In the genomic region with DNA sequence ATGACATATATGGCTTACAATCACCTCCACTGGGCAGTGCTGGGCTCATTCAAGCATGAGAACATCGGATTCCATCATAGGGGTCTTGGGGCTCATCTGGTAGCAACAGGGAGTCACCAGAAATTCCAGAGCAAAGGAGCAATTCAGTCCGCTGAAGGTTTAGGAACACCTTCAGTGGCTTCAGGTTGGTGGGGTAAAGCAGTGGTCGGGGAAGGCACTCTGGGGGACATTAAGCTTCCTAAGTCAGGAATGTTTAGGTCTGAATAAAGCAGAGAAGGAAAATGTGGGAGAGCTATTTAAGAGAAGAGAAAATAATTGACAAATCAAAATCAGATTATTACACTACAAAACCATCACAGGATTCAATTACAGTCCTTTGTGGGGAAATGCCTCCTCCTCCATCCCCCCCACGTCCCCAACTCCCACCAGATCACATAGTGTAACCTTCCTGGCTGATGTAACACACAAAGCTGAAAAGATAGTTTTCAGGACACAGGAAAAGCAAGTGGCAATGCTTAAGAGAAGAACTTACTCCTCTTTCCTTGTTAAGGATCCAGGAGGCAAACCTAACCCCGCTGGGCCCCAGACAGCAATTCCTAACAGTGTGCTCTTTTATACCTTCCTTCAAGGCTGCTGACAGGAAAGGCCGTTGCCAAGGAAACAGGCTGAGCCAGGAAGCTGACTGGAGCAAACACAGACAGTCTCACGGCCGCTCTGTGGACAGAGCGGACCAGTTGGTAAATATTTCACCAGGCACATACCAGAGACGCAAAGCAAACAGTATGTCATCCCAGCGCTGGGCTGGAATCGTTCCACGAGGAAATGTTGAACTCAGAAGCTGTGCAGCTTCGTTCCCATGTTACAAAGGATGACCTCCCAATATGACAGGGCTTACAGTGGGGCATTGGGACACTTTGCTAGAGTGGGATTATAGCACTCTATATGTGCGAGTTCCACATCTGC, we compare ENCODE assay signal across 8 cellular contexts. TPM values are rescaled to one million over a fixed set of nuclear protein-coding genes. Genes with fewer than 3 reads are reported as not detected.
DNase-seq lines count a peak whose midpoint lies in the region; ATAC-seq, FAIRE-seq and TF ChIP-seq lines count a peak whose summit lies in the region.

No MANE protein-coding gene starts in this region.

- H3K9me3 ChIP-seq in iPS-18a (ENCODE audit: control insufficient read depth, low read depth, low read length) (no peaks in the 10 kb centered on the region), skeletal muscle tissue (ENCODE audit: control insufficient read depth in 3 of 3, low read length in 3 of 3) (no peaks in the 10 kb centered on the region)

- peak overlapping the region; percentile 60 for H3K27ac ChIP-seq in iPS-18a (ENCODE audit: low read length)
- peak overlapping the region; percentile 77 for H3K27ac ChIP-seq in skeletal muscle tissue (ENCODE audit: low read depth, low read length)

- no peak for FAIRE-seq in GM12891 (lab: Jason Lieb, UNC)

- ATAC-seq in GM21360 (IDR thresholded peaks at IDR 0.05; ENCODE audit: unreplicated experiment) = peak; percentile 72

- no peaks in the 10 kb centered on the region for H3K27me3 ChIP-seq in iPS-18a (ENCODE audit: control insufficient read depth, insufficient read depth, low read length)
- H3K27me3 ChIP-seq in skeletal muscle tissue (ENCODE audit: control insufficient read depth in 3 of 3, insufficient read depth in 3 of 3, low read length in 3 of 3) = no peaks in the 10 kb centered on the region

- peak overlapping the region; percentile 41 for H3K9ac ChIP-seq in iPS-18a (ENCODE audit: low read length)
- H3K9ac ChIP-seq in skeletal muscle tissue (ENCODE audit: low read depth in 1 of 3, low read length in 3 of 3) = peak overlapping the region in 2 of 3 donors; percentile 50 to 62

- peaks cover 9% of the 10 kb centered on the region for H3K4me1 ChIP-seq in iPS-18a (ENCODE audit: control insufficient read depth, low read depth, low read length)
- peaks cover 8 to 22% (median 21%) of the 10 kb centered on the region in 3 donors for H3K4me1 ChIP-seq in skeletal muscle tissue (ENCODE audit: control insufficient read depth in 3 of 3, insufficient read depth in 3 of 3, low read length in 3 of 3)

- no peaks in the 10 kb centered on the region for H3K36me3 ChIP-seq in iPS-18a (ENCODE audit: control insufficient read depth, low read depth, low read length)
- H3K36me3 ChIP-seq in skeletal muscle tissue (ENCODE audit: control insufficient read depth in 3 of 3, insufficient read depth in 3 of 3, low read length in 3 of 3) = no peaks in the 10 kb centered on the region

- no peak for TF ChIP-seq POLR2A in GM12891 (IDR thresholded peaks at IDR 0.05; ENCODE audit: low read depth, low read length)

- DNase-seq in NCI-H2029 treated with DMSO at 0.1 percent for 48 hours (lab: John Stamatoyannopoulos, UW) (peak; percentile 97), brain pericyte (ENCODE audit: low read depth, low spot score) (peak; percentile 82), mesenteric fat pad (ENCODE audit: low spot score) (no peak), GM12891 (ENCODE audit: insufficient read length, low spot score) (no peak)
- DNase-seq in NK-92 treated with Interleukin-12 subunit alpha and Interleukin-12 subunit beta, amount 100 ng/mL, for 24 hours (lab: John Stamatoyannopoulos, UW) = no peak

- H3K4me3 ChIP-seq in iPS-18a (ENCODE audit: low read length) (peak overlapping the region; percentile 32), skeletal muscle tissue (ENCODE audit: low read length in 3 of 3) (peak overlapping the region in 1 of 3 donors; percentile 23)

TF ChIP-seq in GM12891, 5 proteins besides CTCF, POLR2A, EP300 and RAD21:
- TF ChIP-seq POLR2AphosphoS5 (IDR thresholded peaks at IDR 0.05; ENCODE audit: low read depth, low read length) (no peak), TAF1 (IDR thresholded peaks at IDR 0.05; ENCODE audit: low read depth, low read length) (no peak), SPI1 (IDR thresholded peaks at IDR 0.05; ENCODE audit: low read depth, low read length) (no peak), POU2F2 (IDR thresholded peaks at IDR 0.05; ENCODE audit: low read depth, low read length) (no peak), PAX5 (IDR thresholded peaks at IDR 0.05; ENCODE audit: insufficient read depth, low read length, severe bottlenecking) (no peak)

RNA-seq across cellular contexts. Expression of a gene that starts 57.5 kb away (rescaled TPM):
- 35.0 TPM for total RNA-seq in skeletal muscle tissue
- total RNA-seq in mesenteric fat pad = 506 TPM
- polyA plus RNA-seq in GM12891 (2012; ENCODE audit: low read depth, missing spikeins) = 13.1 TPM

Comparison
In these comparisons a context has a peak if more than half of its experiments do, and no peak if none do; other contexts are left out.
1. DNase-seq: peak in NCI-H2029 treated with DMSO at 0.1 percent for 48 hours (single experiment) and brain pericyte (single experiment); none in NK-92 treated with Interleukin-12 subunit alpha and Interleukin-12 subunit beta, amount 100 ng/mL, for 24 hours (single experiment), mesenteric fat pad (single experiment) and GM12891 (single experiment).
2. RNA of a gene that starts 57.5 kb away (total RNA-seq): 506 TPM in mesenteric fat pad (single experiment); 35.0 TPM in skeletal muscle tissue (single experiment); every median in the first group is over 10 times any median in the second.